Comparison of ENCODE assay signal across 23 cellular contexts in genomic region chr9:132583584-132584304, GRCh38. TPM values are rescaled to one million over a fixed set of nuclear protein-coding genes. Genes with fewer than 3 reads are reported as not detected.
"Had no signal": no experiment of that assay in that cellular context is flagged by ENCODE, and none has a peak within 500 bp of the region (broad histone marks: within the 10 kb centered on the region; RNA-seq: fewer than 3 reads in every experiment).

No MANE protein-coding gene starts in this region.

- H3K27ac Mint-ChIP-seq: activated naive CD8-positive, alpha-beta T cell treated with anti-CD3 and anti-CD28 coated beads, Interleukin-2, amount 10 ng/mL, durations not matched to agents 7 days and 5 days; memory B cell; T-cell; type B pancreatic cell had no signal

- H3K9me3 Mint-ChIP-seq: activated naive CD8-positive, alpha-beta T cell treated with anti-CD3 and anti-CD28 coated beads, Interleukin-2, amount 10 ng/mL, durations not matched to agents 7 days and 5 days; central memory CD8-positive, alpha-beta T cell; memory B cell; T-cell; type B pancreatic cell had no signal

- H3K4me3 Mint-ChIP-seq: activated naive CD8-positive, alpha-beta T cell treated with anti-CD3 and anti-CD28 coated beads, Interleukin-2, amount 10 ng/mL, durations not matched to agents 7 days and 5 days; central memory CD8-positive, alpha-beta T cell; memory B cell; T-cell; type B pancreatic cell had no signal

- DNase-seq: activated CD4-positive, alpha-beta T cell treated with anti-CD3 and anti-CD28 coated beads, Interleukin-2, amount 50 U/mL, for 48 hours; activated naive CD8-positive, alpha-beta T cell treated with anti-CD3 and anti-CD28 coated beads, Interleukin-2, amount 10 ng/mL, durations not matched to agents 7 days and 5 days; brain microvascular endothelial cell; heart left ventricle; mucosa of descending colon; naive B cell; ovary; small intestine; stimulated activated CD4-positive, alpha-beta T cell treated with anti-CD3 and anti-CD28 coated beads, Interleukin-15, amount 100 ng/mL, for 24 hours; stimulated activated CD4-positive, alpha-beta T cell treated with anti-CD3 and anti-CD28 coated beads, Interleukin-2, amount 100 ng/mL, for 48 hours; stomach; T-cell; testis had no signal

- H3K9me3 ChIP-seq: gastroesophageal sphincter, heart left ventricle, mucosa of descending colon, ovary, right lobe of liver, stomach, testis had no signal

- H3K27me3 ChIP-seq: testis had no signal

- H3K4me3 ChIP-seq: coronary artery, gastroesophageal sphincter, heart left ventricle, mucosa of descending colon, ovary, right lobe of liver, stomach, testis had no signal

- H3K27ac ChIP-seq: brain microvascular endothelial cell, coronary artery, gastroesophageal sphincter, heart left ventricle, ovary, right lobe of liver, stomach, testis had no signal

- H3K36me3 ChIP-seq: brain microvascular endothelial cell, gastroesophageal sphincter, heart left ventricle, ovary, right lobe of liver, stomach had no signal

- H3K36me3 Mint-ChIP-seq: activated naive CD8-positive, alpha-beta T cell treated with anti-CD3 and anti-CD28 coated beads, Interleukin-2, amount 10 ng/mL, durations not matched to agents 7 days and 5 days; memory B cell; T-cell; type B pancreatic cell had no signal

- FAIRE-seq: endometrium, small intestine had no signal

RNA-seq across cellular contexts. Expression of gene BARHL1, which starts 1.3 kb away (rescaled TPM):
- total RNA-seq: activated naive CD8-positive, alpha-beta T cell treated with anti-CD3 and anti-CD28 coated beads, Interleukin-2, amount 10 ng/mL, durations not matched to agents 7 days and 5 days; esophagus mucosa; gastroesophageal sphincter; heart left ventricle; liver; mucosa of descending colon; ovary; pulmonary artery endothelial cell; right lobe of liver; stomach; T-cell had no signal
- polyA plus RNA-seq: heart left ventricle, liver, ovary, small intestine, stomach had no signal
